In the genomic region with DNA sequence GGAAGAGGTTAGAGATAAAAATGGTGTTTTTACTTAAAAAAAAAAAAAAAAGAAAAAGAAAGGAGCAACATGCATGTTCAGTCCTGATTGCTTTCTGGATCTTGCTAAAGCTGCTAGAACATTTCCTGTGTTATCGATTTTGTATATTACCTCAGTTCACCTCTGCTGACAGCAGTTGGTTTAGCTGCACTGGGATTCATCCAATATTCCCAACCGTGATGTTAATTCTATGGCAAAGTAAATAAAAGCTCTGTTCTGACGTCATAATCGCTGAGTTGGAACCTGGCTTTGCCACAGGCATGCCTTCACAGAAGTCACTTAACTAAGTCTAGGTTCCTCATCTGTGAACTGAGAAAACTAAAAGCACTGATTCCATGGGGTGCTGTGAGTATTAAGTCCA, we compare ENCODE assay signal across 24 cellular contexts.
DNase-seq lines count a peak whose midpoint lies in the region; ATAC-seq and TF ChIP-seq lines count a peak whose summit lies in the region.
"Had no signal": no experiment of that assay in that cellular context is flagged by ENCODE, and none has a peak within 500 bp of the region (broad histone marks: within the 10 kb centered on the region; RNA-seq: fewer than 3 reads in every experiment).

No MANE protein-coding gene starts in this region.

- H3K27me3 Mint-ChIP-seq in WTC11 (ENCODE audit: low read depth): no peaks in the 10 kb centered on the region
- no peaks in the 10 kb centered on the region for H3K27me3 Mint-ChIP-seq in glutamatergic neuron (ENCODE audit: unreplicated experiment)
- H3K27me3 Mint-ChIP-seq: activated CD4-positive, alpha-beta memory T cell treated with anti-CD3 and anti-CD28 coated beads, Interleukin-2, amount 10 ng/mL, durations not matched to agents 7 days and 5 days; activated naive CD4-positive, alpha-beta T cell treated with anti-CD3 and anti-CD28 coated beads, Interleukin-2, amount 50 U/mL, for 24 hours; brain had no signal

- POLR2A ChIA-PET in WTC11 (lab: Charles Lee): no interaction called here

- H3K36me3 Mint-ChIP-seq in WTC11: no peaks in the 10 kb centered on the region
- no peaks in the 10 kb centered on the region for H3K36me3 Mint-ChIP-seq in glutamatergic neuron (ENCODE audit: unreplicated experiment)
- H3K36me3 Mint-ChIP-seq: activated naive CD4-positive, alpha-beta T cell treated with anti-CD3 and anti-CD28 coated beads, Interleukin-2, amount 50 U/mL, for 24 hours; immature natural killer cell; natural killer cell had no signal

- no peaks in the 10 kb centered on the region for H3K4me1 Mint-ChIP-seq in WTC11
- H3K4me1 Mint-ChIP-seq in glutamatergic neuron (ENCODE audit: low read depth, unreplicated experiment): peaks cover 10% of the 10 kb centered on the region
- H3K4me1 Mint-ChIP-seq: activated B cell treated with CpG ODN at 0.5 μM for 24 hours; activated CD4-positive, alpha-beta memory T cell treated with anti-CD3 and anti-CD28 coated beads, Interleukin-2, amount 10 ng/mL, durations not matched to agents 7 days and 5 days; activated naive CD4-positive, alpha-beta T cell treated with anti-CD3 and anti-CD28 coated beads, Interleukin-2, amount 50 U/mL, for 24 hours; immature natural killer cell; natural killer cell had no signal

- CTCF ChIA-PET in WTC11 (lab: Charles Lee): no interaction called here

- DNase-seq in DMS 273 (lab: John Stamatoyannopoulos, UW; ENCODE audit: unreplicated experiment) (peak; percentile 0), DMS 273 treated with DMSO at 0.1 percent for 48 hours (lab: John Stamatoyannopoulos, UW) (no peak), astrocyte of the hippocampus (ENCODE audit: low read depth, low spot score) (peak; percentile 64), glomerular visceral epithelial cell (ENCODE audit: extremely low spot score) (peak; percentile 80), WTC11 (ENCODE audit: low spot score) (no peak), glutamatergic neuron (no peak)
- DNase-seq: activated B cell treated with CpG ODN at 0.5 μM for 24 hours; activated CD4-positive, alpha-beta memory T cell treated with anti-CD3 and anti-CD28 coated beads, Interleukin-2, amount 10 ng/mL, durations not matched to agents 7 days and 5 days; activated T-cell treated with anti-CD3 and anti-CD28 coated beads, Interleukin-2, amount 50 U/mL, for 48 hours; dermis blood vessel endothelial cell; GOT3; heart right ventricle; immature natural killer cell; mesendoderm; MM.1S; natural killer cell; NCI-H1694; stimulated activated CD4-positive, alpha-beta T cell treated with anti-CD3 and anti-CD28 coated beads, Interleukin-4, amount 100 ng/mL, for 4 hours; T-helper 1 cell had no signal

- no peaks in the 10 kb centered on the region for H3K9me3 Mint-ChIP-seq in WTC11
- H3K9me3 Mint-ChIP-seq in glutamatergic neuron (ENCODE audit: unreplicated experiment): no peaks in the 10 kb centered on the region
- H3K9me3 Mint-ChIP-seq: activated B cell treated with CpG ODN at 0.5 μM for 24 hours; activated CD4-positive, alpha-beta memory T cell treated with anti-CD3 and anti-CD28 coated beads, Interleukin-2, amount 10 ng/mL, durations not matched to agents 7 days and 5 days; activated naive CD4-positive, alpha-beta T cell treated with anti-CD3 and anti-CD28 coated beads, Interleukin-2, amount 50 U/mL, for 24 hours; brain; natural killer cell had no signal

- no peak for TF ChIP-seq CTCF in WTC11 (IDR thresholded peaks at IDR 0.05)
- TF ChIP-seq CTCF in glutamatergic neuron (IDR thresholded peaks at IDR 0.05; ENCODE audit: partially characterized antibody, unreplicated experiment): no peak

- no peak overlapping the region for H3K27ac Mint-ChIP-seq in WTC11
- no peak overlapping the region for H3K27ac Mint-ChIP-seq in glutamatergic neuron (ENCODE audit: unreplicated experiment)
- H3K27ac Mint-ChIP-seq: activated B cell treated with CpG ODN at 0.5 μM for 24 hours; activated CD4-positive, alpha-beta memory T cell treated with anti-CD3 and anti-CD28 coated beads, Interleukin-2, amount 10 ng/mL, durations not matched to agents 7 days and 5 days; activated naive CD4-positive, alpha-beta T cell treated with anti-CD3 and anti-CD28 coated beads, Interleukin-2, amount 50 U/mL, for 24 hours; brain; immature natural killer cell; natural killer cell had no signal

- no peak overlapping the region for H3K4me3 Mint-ChIP-seq in WTC11
- no peak overlapping the region for H3K4me3 Mint-ChIP-seq in glutamatergic neuron (ENCODE audit: unreplicated experiment)
- H3K4me3 Mint-ChIP-seq: activated B cell treated with CpG ODN at 0.5 μM for 24 hours; activated CD4-positive, alpha-beta memory T cell treated with anti-CD3 and anti-CD28 coated beads, Interleukin-2, amount 10 ng/mL, durations not matched to agents 7 days and 5 days; activated naive CD4-positive, alpha-beta T cell treated with anti-CD3 and anti-CD28 coated beads, Interleukin-2, amount 50 U/mL, for 24 hours; brain; immature natural killer cell; natural killer cell had no signal

- ATAC-seq in WTC11 (no peak), HG03280 (IDR thresholded peaks at IDR 0.05; ENCODE audit: unreplicated experiment) (no peak), GM21825 (IDR thresholded peaks at IDR 0.05; ENCODE audit: unreplicated experiment) (no peak)
- ATAC-seq: esophagus mucosa, heart right ventricle, natural killer cell had no signal

TF ChIP-seq in WTC11, 78 proteins besides CTCF, POLR2A, EP300 and RAD21:
- TF ChIP-seq GTF2I (CRISPR knock-in tag; conservative IDR thresholded peaks at IDR 0.05) (no peak), ETV6 (CRISPR knock-in tag; IDR thresholded peaks at IDR 0.05) (no peak), ELF4 (CRISPR knock-in tag; IDR thresholded peaks at IDR 0.05; ENCODE audit: low read depth) (no peak), CREB1 (CRISPR knock-in tag; IDR thresholded peaks at IDR 0.05) (no peak), ZNF423 (CRISPR knock-in tag; IDR thresholded peaks at IDR 0.05) (no peak), PRRX2 (CRISPR knock-in tag; IDR thresholded peaks at IDR 0.05) (no peak), ESRRA (CRISPR knock-in tag; IDR thresholded peaks at IDR 0.05; ENCODE audit: borderline replicate concordance) (no peak), TP53 (CRISPR knock-in tag; IDR thresholded peaks at IDR 0.05) (no peak)
- TF ChIP-seq, protein P1, sequence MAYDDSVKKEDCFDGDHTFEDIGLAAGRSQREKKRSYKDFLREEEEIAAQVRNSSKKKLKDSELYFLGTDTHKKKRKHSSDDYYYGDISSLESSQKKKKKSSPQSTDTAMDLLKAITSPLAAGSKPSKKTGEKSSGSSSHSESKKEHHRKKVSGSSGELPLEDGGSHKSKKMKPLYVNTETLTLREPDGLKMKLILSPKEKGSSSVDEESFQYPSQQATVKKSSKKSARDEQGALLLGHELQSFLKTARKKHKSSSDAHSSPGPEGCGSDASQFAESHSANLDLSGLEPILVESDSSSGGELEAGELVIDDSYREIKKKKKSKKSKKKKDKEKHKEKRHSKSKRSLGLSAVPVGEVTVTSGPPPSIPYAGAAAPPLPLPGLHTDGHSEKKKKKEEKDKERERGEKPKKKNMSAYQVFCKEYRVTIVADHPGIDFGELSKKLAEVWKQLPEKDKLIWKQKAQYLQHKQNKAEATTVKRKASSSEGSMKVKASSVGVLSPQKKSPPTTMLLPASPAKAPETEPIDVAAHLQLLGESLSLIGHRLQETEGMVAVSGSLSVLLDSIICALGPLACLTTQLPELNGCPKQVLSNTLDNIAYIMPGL (CRISPR knock-in tag; IDR thresholded peaks at IDR 0.05): no peak

Comparison
In these comparisons a context has a peak if more than half of its experiments do, and no peak if none do; other contexts are left out.
1. DNase-seq: peak in DMS 273 (single experiment), astrocyte of the hippocampus (single experiment) and glomerular visceral epithelial cell (single experiment); none in DMS 273 treated with DMSO at 0.1 percent for 48 hours (single experiment), WTC11 (single experiment) and glutamatergic neuron (single experiment).